In genomic region chr1:38558476-38559179, GRCh38 we compare ENCODE assay signal across 1 cellular context.
TF ChIP-seq lines count a peak whose summit lies in the region.

No MANE protein-coding gene starts in this region.

TF ChIP-seq in GM12878, 131 proteins besides CTCF, POLR2A, EP300 and RAD21 (continued from another document and continues in another):
- no peak for TF ChIP-seq HCFC1 (IDR thresholded peaks at IDR 0.05; ENCODE audit: low read length)
- no peak for TF ChIP-seq RELB (IDR thresholded peaks at IDR 0.05; ENCODE audit: low read depth)
- no peak for TF ChIP-seq SREBF1 (IDR thresholded peaks at IDR 0.05; ENCODE audit: low read length)
- TF ChIP-seq IRF4 (IDR thresholded peaks at IDR 0.05; ENCODE audit: low read depth, low read length) = 0 out of 2 replicates have a peak, but pooled peaks have one; percentile 15
- peak; percentile 66; the same call in 1 of the 2 replicates for TF ChIP-seq TBL1XR1 (IDR thresholded peaks at IDR 0.05; ENCODE audit: low read depth, low read length)
- TF ChIP-seq PAX8 (IDR thresholded peaks at IDR 0.05) = no peak
- no peak for TF ChIP-seq MYB (IDR thresholded peaks at IDR 0.05; ENCODE audit: borderline replicate concordance, low read depth, low read length)
- 0 out of 2 replicates have a peak, but pooled peaks have one; percentile 26 for TF ChIP-seq BCL11A (IDR thresholded peaks at IDR 0.05; ENCODE audit: low read depth, low read length)
- TF ChIP-seq CHD2 (IDR thresholded peaks at IDR 0.05; ENCODE audit: borderline replicate concordance, low read depth, low read length) = peak; percentile 27; the same call in 1 of the 2 replicates
- TF ChIP-seq ZBED1 (IDR thresholded peaks at IDR 0.05; ENCODE audit: borderline replicate concordance) = no peak
- no peak for TF ChIP-seq ZBTB4 (CRISPR knock-in tag; IDR thresholded peaks at IDR 0.05)
- TF ChIP-seq ZNF207 (IDR thresholded peaks at IDR 0.05; ENCODE audit: borderline replicate concordance) = no peak
- TF ChIP-seq NKRF (conservative IDR thresholded peaks at IDR 0.05) = no peak
- no peak for TF ChIP-seq KDM1A (IDR thresholded peaks at IDR 0.05; ENCODE audit: borderline replicate concordance)
- no peak for TF ChIP-seq NRF1 (conservative IDR thresholded peaks at IDR 0.05; ENCODE audit: low read depth, low read length)
- no peak for TF ChIP-seq SUZ12 (IDR thresholded peaks at IDR 0.05; ENCODE audit: unreplicated experiment)
- TF ChIP-seq SMAD1 (IDR thresholded peaks at IDR 0.05; ENCODE audit: low read depth, partially characterized antibody) = no peak
- no peak for TF ChIP-seq POLR2AphosphoS5 (IDR thresholded peaks at IDR 0.05; ENCODE audit: low read length)
- no peak for TF ChIP-seq NR2C1 (IDR thresholded peaks at IDR 0.05)
- no peak for TF ChIP-seq HSF1 (IDR thresholded peaks at IDR 0.05; ENCODE audit: low read depth, low read length)
- 0 out of 2 replicates have a peak, but pooled peaks have one; percentile 14 for TF ChIP-seq PAX5 (IDR thresholded peaks at IDR 0.05; ENCODE audit: borderline replicate concordance, low read depth, low read length)
- peak; percentile 44 for TF ChIP-seq NR2F1 (conservative IDR thresholded peaks at IDR 0.05)
- peak; percentile 65 for TF ChIP-seq IKZF1 (conservative IDR thresholded peaks at IDR 0.05)
- no peak for TF ChIP-seq GABPA (IDR thresholded peaks at IDR 0.05; ENCODE audit: low read depth)
- no peak for TF ChIP-seq FOS (IDR thresholded peaks at IDR 0.05; ENCODE audit: borderline replicate concordance, extremely low read depth, insufficient read length)
- no peak for TF ChIP-seq CEBPB (IDR thresholded peaks at IDR 0.05; ENCODE audit: borderline replicate concordance in 1 of 2, low read depth in 2 of 2, low read length in 2 of 2)
- no peak for TF ChIP-seq HDAC2 (IDR thresholded peaks at IDR 0.05)
- no peak for TF ChIP-seq REST (IDR thresholded peaks at IDR 0.05; ENCODE audit: low read depth, low read length)
- TF ChIP-seq DPF2 (IDR thresholded peaks at IDR 0.05) = no peak
- no peak for TF ChIP-seq TAF1 (IDR thresholded peaks at IDR 0.05; ENCODE audit: borderline replicate concordance, low read depth, low read length)
- TF ChIP-seq TCF3 (IDR thresholded peaks at IDR 0.05; ENCODE audit: borderline replicate concordance, insufficient read depth, low read depth, low read length) = no peak
- TF ChIP-seq LARP7 (IDR thresholded peaks at IDR 0.05) = no peak
- TF ChIP-seq BCLAF1 (IDR thresholded peaks at IDR 0.05) = no peak
- TF ChIP-seq ZNF384 (IDR thresholded peaks at IDR 0.05; ENCODE audit: borderline replicate concordance, low read depth, low read length) = no peak
- no peak for TF ChIP-seq BRCA1 (IDR thresholded peaks at IDR 0.05; ENCODE audit: low read depth, low read length)
- TF ChIP-seq E2F8 (IDR thresholded peaks at IDR 0.05; ENCODE audit: low read depth, partially characterized antibody) = no peak
- TF ChIP-seq PML (IDR thresholded peaks at IDR 0.05; ENCODE audit: low read length) = no peak
- no peak for TF ChIP-seq TCF12 (IDR thresholded peaks at IDR 0.05; ENCODE audit: low read depth, low read length)
- no peak for TF ChIP-seq BCL3 (IDR thresholded peaks at IDR 0.05; ENCODE audit: borderline replicate concordance, insufficient read depth, low read depth, low read length, poor library complexity, severe bottlenecking)
- TF ChIP-seq RUNX3 (IDR thresholded peaks at IDR 0.05; ENCODE audit: low read length) = peak; percentile 59; the same call in 1 of the 2 replicates
- TF ChIP-seq ZSCAN29 (IDR thresholded peaks at IDR 0.05) = no peak
- TF ChIP-seq RB1 (IDR thresholded peaks at IDR 0.05; ENCODE audit: borderline replicate concordance) = no peak
- TF ChIP-seq IKZF2 (IDR thresholded peaks at IDR 0.05) = peak; percentile 63 to 75; a peak in 3 of 4 replicates
- TF ChIP-seq USF2 (IDR thresholded peaks at IDR 0.05; ENCODE audit: borderline replicate concordance, low read depth, low read length) = no peak
- 0 out of 2 replicates have a peak, but pooled peaks have one; percentile 3 for TF ChIP-seq CBFB (IDR thresholded peaks at IDR 0.05; ENCODE audit: low read depth)
